8 cellular contexts compared by ENCODE assay signal in the genomic region with DNA sequence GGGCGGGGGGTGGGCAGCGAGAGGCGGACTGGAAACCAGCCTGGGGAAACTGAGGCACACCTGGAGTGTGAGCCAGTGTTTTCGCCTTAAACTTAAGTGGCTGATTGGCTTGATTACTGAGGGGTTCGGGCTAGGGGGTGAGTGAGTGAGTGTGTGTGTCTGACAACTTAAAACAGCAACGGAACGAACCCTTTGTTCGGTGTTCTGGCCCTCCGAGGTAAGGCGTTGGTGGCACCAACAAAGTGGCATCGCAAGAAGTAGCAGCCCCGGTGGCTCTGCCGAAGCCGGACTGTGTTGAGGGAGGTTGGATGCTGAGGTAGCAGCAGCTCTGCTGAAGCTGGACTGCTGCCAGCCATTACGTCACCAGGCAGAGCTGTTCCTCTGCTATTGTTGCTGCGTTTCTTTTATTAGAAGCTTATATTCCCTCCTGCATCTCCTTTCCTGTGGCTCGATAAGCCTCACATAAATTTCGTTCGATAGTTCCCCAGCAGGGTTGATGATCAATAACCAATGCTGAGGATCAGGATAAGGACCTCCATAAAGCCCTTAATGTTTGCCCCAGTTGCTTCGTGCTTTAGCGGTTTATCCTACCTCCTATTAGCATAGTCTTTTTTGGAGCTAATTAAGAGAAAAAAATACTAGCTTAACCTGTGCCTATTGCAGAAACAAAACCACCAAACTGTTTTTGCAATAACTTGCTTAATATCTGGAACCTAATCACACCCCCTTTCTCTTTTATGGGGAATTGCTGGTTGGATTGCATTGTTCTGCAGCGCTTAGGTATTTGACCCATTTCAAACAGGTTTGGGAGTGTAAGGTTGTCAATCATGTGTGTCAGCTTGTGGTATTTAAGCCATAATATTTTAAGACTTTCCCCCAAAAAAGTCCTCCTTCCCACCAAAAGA. TPM values are rescaled to one million over a fixed set of nuclear protein-coding genes. Genes with fewer than 3 reads are reported as not detected.
DNase-seq lines count a peak whose midpoint lies in the region; ATAC-seq and TF ChIP-seq lines count a peak whose summit lies in the region.

No MANE protein-coding gene starts in this region.

- TF ChIP-seq CTCF in AG10803 (conservative IDR thresholded peaks at IDR 0.05; ENCODE audit: low read length), result no peak
- no peak for TF ChIP-seq CTCF in lower leg skin (IDR thresholded peaks at IDR 0.05)

- no peak for TF ChIP-seq POLR2A in lower leg skin (IDR thresholded peaks at IDR 0.05)

- H3K27me3 ChIP-seq in ectodermal cell (ENCODE audit: control insufficient read depth, insufficient read depth, low read length, poor library complexity, severe bottlenecking), result no peaks in the 10 kb centered on the region

- H3K36me3 ChIP-seq in ectodermal cell (ENCODE audit: control insufficient read depth, insufficient read depth, low read length), result no peaks in the 10 kb centered on the region

- peaks cover 8% of the 10 kb centered on the region for H3K4me1 ChIP-seq in ectodermal cell (ENCODE audit: control insufficient read depth, insufficient read depth, low read length)

- peak overlapping the region; percentile 69 for H3K4me3 ChIP-seq in AG10803 (ENCODE audit: low read length)
- H3K4me3 ChIP-seq in ectodermal cell (ENCODE audit: insufficient read depth, low read depth, low read length), result peak overlapping the region; percentile 78
- peak overlapping the region; percentile 56 for H3K4me3 ChIP-seq in lower leg skin (ENCODE audit: low read depth, poor library complexity, severe bottlenecking)

- peak; percentile 77 for DNase-seq in AG10803 (ENCODE audit: low read depth)
- DNase-seq in HK-2 (ENCODE audit: unreplicated experiment), result peak; percentile 71
- DNase-seq in NCI-H748 (lab: John Stamatoyannopoulos, UW; ENCODE audit: unreplicated experiment), result peak; percentile 92
- DNase-seq in activated CD8-positive, alpha-beta memory T cell treated with anti-CD3 and anti-CD28 coated beads for 24 hours, result peak; percentile 87
- peak; percentile 77 to 97 for DNase-seq in lower leg skin (ENCODE audit: low spot score in 2 of 2)
- peak; percentile 74 for DNase-seq in stimulated activated CD4-positive, alpha-beta T cell treated with anti-CD3 and anti-CD28 coated beads, Interleukin-2, amount 100 ng/mL, for 4 hours (ENCODE audit: low read depth)

- no peaks in the 10 kb centered on the region for H3K9me3 ChIP-seq in ectodermal cell (ENCODE audit: control insufficient read depth, low read length)

- no peak for ATAC-seq in GM18870 (IDR thresholded peaks at IDR 0.05; ENCODE audit: unreplicated experiment)

- intact Hi-C loops in lower leg skin (cut with DNase I; ENCODE audit: low total_unique reads), result no loop called here

- no peak overlapping the region for H3K27ac ChIP-seq in ectodermal cell (ENCODE audit: insufficient read depth, low read depth, low read length, poor library complexity, severe bottlenecking)

- WGBS in ectodermal cell, 2 experiments, result 1 to 2% methylated on average over 21 to 22 of the region's 22 CpGs
- WGBS in lower leg skin, 2 donors, result 4 to 5% methylated on average over 22 of the region's 22 CpGs

RNA-seq across cellular contexts. Expression of a gene that starts 1.3 kb away (rescaled TPM):
- 8.5 TPM for polyA plus RNA-seq in ectodermal cell (2013, experiment 1 of 4)
- 7.4 TPM for polyA plus RNA-seq in ectodermal cell (2013, experiment 2 of 4)
- 6.1 TPM for polyA plus RNA-seq in ectodermal cell (2013, experiment 3 of 4)
- polyA plus RNA-seq in ectodermal cell (2013, experiment 4 of 4), result 5.9 TPM
- total RNA-seq in lower leg skin, result under 1 TPM; 0.08 to 0.96 (median 0.19) TPM

RNA-seq across cellular contexts. Expression of a gene that starts 1.6 kb away (rescaled TPM):
- 15.7 TPM for polyA plus RNA-seq in ectodermal cell (2013, experiment 1 of 4)
- polyA plus RNA-seq in ectodermal cell (2013, experiment 2 of 4), result 16.2 TPM
- polyA plus RNA-seq in ectodermal cell (2013, experiment 3 of 4), result 16.0 TPM
- polyA plus RNA-seq in ectodermal cell (2013, experiment 4 of 4), result 15.5 TPM
- 1 to 10 TPM; 7.1 to 8.2 (median 8.1) TPM for total RNA-seq in lower leg skin
